In genomic region chr4:77820836-77821561, GRCh38 we compare ENCODE assay signal across 8 cellular contexts. TPM values are rescaled to one million over a fixed set of nuclear protein-coding genes. Genes with fewer than 3 reads are reported as not detected.
DNase-seq lines count a peak whose midpoint lies in the region; ATAC-seq and TF ChIP-seq lines count a peak whose summit lies in the region.

No MANE protein-coding gene starts in this region.

- H3K27me3 ChIP-seq in GM23248 (replicated peaks; ENCODE audit: insufficient read depth) (no peaks in the 10 kb centered on the region), gastrocnemius medialis (no peaks in the 10 kb centered on the region)

- TF ChIP-seq POLR2A in gastrocnemius medialis (IDR thresholded peaks at IDR 0.05): no peak

- peaks cover 25% of the 10 kb centered on the region for H3K36me3 Mint-ChIP-seq in activated CD8-positive, alpha-beta T cell treated with anti-CD3 and anti-CD28 coated beads for 36 hours (ENCODE audit: low read depth)

- peak overlapping the region; percentile 96 for H3K4me3 Mint-ChIP-seq in activated CD8-positive, alpha-beta T cell treated with anti-CD3 and anti-CD28 coated beads for 36 hours

- peak overlapping the region; percentile 88 for H3K27ac ChIP-seq in GM23248
- peak overlapping the region; percentile 91 to 100 (median 98) for H3K27ac ChIP-seq in gastrocnemius medialis

- no peaks in the 10 kb centered on the region for H3K9me3 Mint-ChIP-seq in activated CD8-positive, alpha-beta T cell treated with anti-CD3 and anti-CD28 coated beads for 36 hours

- H3K4me3 ChIP-seq in AG10803 (ENCODE audit: low read length): peak overlapping the region; percentile 84
- H3K4me3 ChIP-seq in GM23248: peak overlapping the region; percentile 93
- peak overlapping the region; percentile 80 to 97 (median 92) for H3K4me3 ChIP-seq in gastrocnemius medialis

- no peaks in the 10 kb centered on the region for H3K27me3 Mint-ChIP-seq in activated CD8-positive, alpha-beta T cell treated with anti-CD3 and anti-CD28 coated beads for 36 hours

- H2AFZ ChIP-seq in GM23248: peak overlapping the region; percentile 99

- POLR2A ChIA-PET in activated CD8-positive, alpha-beta T cell treated with anti-CD3 and anti-CD28 coated beads for 36 hours (lab: Charles Lee): interaction anchor here (0.7 to 6.7 kb wide), 12 partner anchors 11 to 86 kb away, joined by 3 to 192 read pairs (median 4); partner anchors contain the start of gene MRPL1

- peaks cover 20% of the 10 kb centered on the region for H3K79me2 ChIP-seq in GM23248 (ENCODE audit: insufficient read depth)

- H3K4me1 Mint-ChIP-seq in activated CD8-positive, alpha-beta T cell treated with anti-CD3 and anti-CD28 coated beads for 36 hours (ENCODE audit: low read depth): peaks cover 40% of the 10 kb centered on the region

- H3K36me3 ChIP-seq in GM23248 (ENCODE audit: low read depth) (no peaks in the 10 kb centered on the region), gastrocnemius medialis (no peaks in the 10 kb centered on the region)

- intact Hi-C loops in activated CD8-positive, alpha-beta T cell treated with anti-CD3 and anti-CD28 coated beads for 36 hours (cut with micrococcal nuclease): loop anchor here (2.0 to 5.0 kb wide), 2 partner anchors 40 to 104 kb away; no protein-coding TSS in a partner anchor
- intact Hi-C loops in gastrocnemius medialis (cut with DNase I; ENCODE audit: low total_unique reads): loop anchor here (1.0 to 5.0 kb wide), 2 partner anchors 41 to 956 kb away; partner anchors contain the start of genes BMP2K and MRPL1

- CTCF ChIA-PET in activated CD8-positive, alpha-beta T cell treated with anti-CD3 and anti-CD28 coated beads for 36 hours (lab: Charles Lee): interaction anchor here (0.6 to 2.4 kb wide), 7 partner anchors 11 to 83 kb away, joined by 3 to 12 read pairs (median 4); partner anchors contain the start of gene MRPL1

- H3F3A ChIP-seq in GM23248 (ENCODE audit: insufficient read depth): peaks cover 26% of the 10 kb centered on the region

- in situ Hi-C loops in GM23248 (cut with MboI) (no loop called here), gastrocnemius medialis (cut with MboI; ENCODE audit: low sequenced_read_pairs in 4 of 4) (no loop called here)

- H3K9me3 ChIP-seq in GM23248 (ENCODE audit: low read depth): no peaks in the 10 kb centered on the region
- no peaks in the 10 kb centered on the region for H3K9me3 ChIP-seq in gastrocnemius medialis

- H4K20me1 ChIP-seq in GM23248 (ENCODE audit: insufficient read depth): no peaks in the 10 kb centered on the region

- peak overlapping the region; percentile 81 for H3K4me2 ChIP-seq in GM23248 (ENCODE audit: unreplicated experiment)

- H3K9ac ChIP-seq in GM23248: peak overlapping the region; percentile 93

- DNase-seq in AG10803 (ENCODE audit: low read depth) (peak; percentile 12), GM23248 (peak; percentile 53), globus pallidus (ENCODE audit: low spot score) (peak; percentile 29), gastrocnemius medialis (no peak), islet precursor cell (no peak), NCI-H446 treated with DMSO at 0.1 percent for 48 hours (lab: John Stamatoyannopoulos, UW) (no peak)
- peak; percentile 48 for DNase-seq in activated CD8-positive, alpha-beta T cell treated with anti-CD3 and anti-CD28 coated beads for 36 hours

- WGBS in GM23248 (ENCODE audit: low coverage in 1 of 2, low lambda C conversion rate in 2 of 2, missing lambda C conversion rate in 2 of 2), 2 experiments: 27% methylated on average over 7 of the region's 7 CpGs

- no peak for ATAC-seq in activated CD8-positive, alpha-beta T cell treated with anti-CD3 and anti-CD28 coated beads for 36 hours
- ATAC-seq in gastrocnemius medialis (no peak), GM21381 (IDR thresholded peaks at IDR 0.05; ENCODE audit: unreplicated experiment) (no peak)

- H3K27ac Mint-ChIP-seq in activated CD8-positive, alpha-beta T cell treated with anti-CD3 and anti-CD28 coated beads for 36 hours: peak overlapping the region; percentile 99

- H3K4me1 ChIP-seq in GM23248 (ENCODE audit: insufficient read depth): 0 out of 2 replicates have a peak, but pooled peaks cover 19% of the 10 kb centered on the region
- peaks cover 30 to 33% of the 10 kb centered on the region in 2 donors for H3K4me1 ChIP-seq in gastrocnemius medialis

- H3K9me2 ChIP-seq in GM23248 (ENCODE audit: insufficient read depth): no peaks in the 10 kb centered on the region

- no peak for TF ChIP-seq CTCF in AG10803 (conservative IDR thresholded peaks at IDR 0.05; ENCODE audit: low read length)
- TF ChIP-seq CTCF in activated CD8-positive, alpha-beta T cell treated with anti-CD3 and anti-CD28 coated beads for 36 hours (IDR thresholded peaks at IDR 0.05): no peak
- no peak for TF ChIP-seq CTCF in gastrocnemius medialis (IDR thresholded peaks at IDR 0.05 in 4 of 5, conservative IDR thresholded peaks at IDR 0.05 in 1 of 5)

RNA-seq across cellular contexts. Expression of gene CNOT6L, which starts 1.8 kb away (rescaled TPM):
- total RNA-seq in GM23248 (2014; rRNA removed; shearing (Covaris generic)): 9.2 and 11.1 TPM in 2 replicates
- 6.5 and 7.5 TPM in 2 replicates for polyA plus RNA-seq in GM23248 (2016; fragmentation: Nextera tagmentation; extraction: Ambion mirVana)
- 100 to 1,000 TPM; 109 to 118 TPM for total RNA-seq in activated CD8-positive, alpha-beta T cell treated with anti-CD3 and anti-CD28 coated beads for 36 hours
- 10 to 100 TPM in 3 of 4 donors, 1 to 10 TPM in 1; 10.0 to 21.1 (median 13.1) TPM for total RNA-seq in gastrocnemius medialis

RNA-seq across cellular contexts. Expression of gene MRPL1, which starts 41.6 kb away (rescaled TPM):
- total RNA-seq in GM23248 (2014; rRNA removed; shearing (Covaris generic)): 18.0 and 21.7 TPM in 2 replicates
- 21.5 and 23.2 TPM in 2 replicates for polyA plus RNA-seq in GM23248 (2016; fragmentation: Nextera tagmentation; extraction: Ambion mirVana)
- total RNA-seq in activated CD8-positive, alpha-beta T cell treated with anti-CD3 and anti-CD28 coated beads for 36 hours: 10 to 100 TPM; 55.7 to 62.4 TPM
- total RNA-seq in gastrocnemius medialis: 10 to 100 TPM; 29.2 to 52.0 (median 31.5) TPM

Comparison
In these comparisons a context has a peak if more than half of its experiments do, and no peak if none do; other contexts are left out.
1. DNase-seq: peak in AG10803 (single experiment), GM23248 (single experiment), activated CD8-positive, alpha-beta T cell treated with anti-CD3 and anti-CD28 coated beads for 36 hours (single experiment) and globus pallidus (single experiment); none in gastrocnemius medialis (0 of 2), islet precursor cell (single experiment) and NCI-H446 treated with DMSO at 0.1 percent for 48 hours (single experiment).
2. Peak in every context shown above with its lines, with median percentiles within 50 percentile points of each other: H3K4me3 ChIP-seq.